Comparison of ENCODE assay signal across 19 cellular contexts in the genomic region with DNA sequence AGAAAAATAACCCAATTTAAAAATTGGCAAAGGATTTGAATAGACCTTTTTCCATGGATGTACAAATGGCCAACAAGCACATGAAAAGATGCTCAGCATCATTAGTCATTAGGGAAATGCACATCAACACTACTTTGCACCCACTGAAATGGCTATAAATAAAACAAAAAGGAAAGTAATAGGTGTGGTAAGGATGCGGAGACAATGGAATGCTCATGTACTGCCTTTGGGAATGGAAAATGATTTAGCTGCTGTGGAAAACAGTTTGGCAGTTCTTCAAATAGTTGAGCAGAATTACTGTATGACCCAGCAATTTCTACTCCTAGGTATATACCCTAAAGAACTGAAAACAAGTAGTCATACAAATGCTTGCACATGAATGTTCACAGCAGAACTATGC. TPM values are rescaled to one million over a fixed set of nuclear protein-coding genes. Genes with fewer than 3 reads are reported as not detected.
DNase-seq lines count a peak whose midpoint lies in the region; ATAC-seq, FAIRE-seq and TF ChIP-seq lines count a peak whose summit lies in the region.
"Had no signal": no experiment of that assay in that cellular context is flagged by ENCODE, and none has a peak within 500 bp of the region (broad histone marks: within the 10 kb centered on the region; RNA-seq: fewer than 3 reads in every experiment).

No MANE protein-coding gene starts in this region.

- POLR2A ChIA-PET in endothelial cell of umbilical vein (lab: Charles Lee) = no interaction called here
- POLR2A ChIA-PET in CD8-positive, alpha-beta memory T cell (lab: Charles Lee) = no interaction called here

- peaks cover 0 to 2% of the 10 kb centered on the region in 2 donors for H3K27me3 Mint-ChIP-seq in CD8-positive, alpha-beta memory T cell

- dilution Hi-C loops in endothelial cell of umbilical vein (cut with MboI; ENCODE audit: extremely low pct_ligation_motif_present, low sequenced_read_pairs) = no loop called here

- TF ChIP-seq POLR2A in endothelial cell of umbilical vein (IDR thresholded peaks at IDR 0.05; ENCODE audit: low read depth, low read length) (no peak), esophagus muscularis mucosa (IDR thresholded peaks at IDR 0.05; ENCODE audit: low read depth) (no peak)

- H3K9me3 ChIP-seq in endothelial cell of umbilical vein (replicated peaks; ENCODE audit: control insufficient read depth, insufficient read depth, low read length) = no peaks in the 10 kb centered on the region
- H3K9me3 ChIP-seq in CD8-positive, alpha-beta memory T cell (ENCODE audit: low read length) = no peaks in the 10 kb centered on the region
- no peaks in the 10 kb centered on the region for H3K9me3 ChIP-seq in esophagus muscularis mucosa
- H3K9me3 ChIP-seq: MG63 had no signal

- no peaks in the 10 kb centered on the region for H4K20me1 ChIP-seq in endothelial cell of umbilical vein (replicated peaks; ENCODE audit: control insufficient read depth, extremely low read depth, insufficient read depth, low read length)
- H4K20me1 ChIP-seq: BLaER1 had no signal

- BruUV-seq in endothelial cell of umbilical vein (replicated peaks; lab: Mats Ljungman, UMichigan) = no TSS peak

- no peaks in the 10 kb centered on the region for H3K9me3 Mint-ChIP-seq in CD8-positive, alpha-beta memory T cell

- CTCF ChIA-PET in endothelial cell of umbilical vein (lab: Charles Lee) = interaction anchor here (1.0 kb wide), 1 partner anchor 10 kb away, joined by 4 read pairs; no protein-coding TSS in a partner anchor
- CTCF ChIA-PET in CD8-positive, alpha-beta memory T cell (lab: Charles Lee) = no interaction called here

- peak; percentile 25 for DNase-seq in AG08395 (ENCODE audit: low spot score)
- DNase-seq in EH (ENCODE audit: low read depth) = peak; percentile 64
- peak; percentile 27 for DNase-seq in M059J (ENCODE audit: low read depth)
- no peak for DNase-seq in endothelial cell of umbilical vein (ENCODE audit: low read depth, low spot score)
- no peak for DNase-seq in CD8-positive, alpha-beta memory T cell
- no peak for DNase-seq in esophagus muscularis mucosa (ENCODE audit: extremely low spot score)
- DNase-seq: ACHN, DMS153, KG1, MG63, NCI-H1092 treated with DMSO at 0.1 percent for 48 hours, NCI-H1694, NCI-H446 treated with DMSO at 0.1 percent for 48 hours, NCI-H748 treated with DMSO at 0.1 percent for 48 hours, PC-9 had no signal

- H3K36me3 ChIP-seq in endothelial cell of umbilical vein (ENCODE audit: control insufficient read depth in 2 of 2, extremely low read depth in 1 of 2, insufficient read depth in 2 of 2, low read length in 2 of 2) (peaks cover 0 to 7% of the 10 kb centered on the region in 2 experiments), esophagus muscularis mucosa (peaks cover 0 to 31% (median 17%) of the 10 kb centered on the region in 4 donors)
- H3K36me3 ChIP-seq in CD8-positive, alpha-beta memory T cell (ENCODE audit: insufficient read depth, low read length) = no peaks in the 10 kb centered on the region

- no peaks in the 10 kb centered on the region for H3K79me2 ChIP-seq in endothelial cell of umbilical vein (ENCODE audit: control insufficient read depth, insufficient read depth, low read length)

- H3K9me1 ChIP-seq in endothelial cell of umbilical vein (replicated peaks; ENCODE audit: control insufficient read depth, extremely low read depth, insufficient read depth, low read length) = no peaks in the 10 kb centered on the region

- H3K27ac Mint-ChIP-seq in CD8-positive, alpha-beta memory T cell = no peak overlapping the region

- peaks cover 0 to 10% (median 9%) of the 10 kb centered on the region in 3 donors for H3K4me1 Mint-ChIP-seq in CD8-positive, alpha-beta memory T cell

- H3K36me3 Mint-ChIP-seq in CD8-positive, alpha-beta memory T cell = peaks cover 0 to 59% (median 32%) of the 10 kb centered on the region in 3 donors

- FAIRE-seq in endothelial cell of umbilical vein (lab: Jason Lieb, UNC) = peak; percentile 47

- no peaks in the 10 kb centered on the region for H3K4me1 ChIP-seq in endothelial cell of umbilical vein (ENCODE audit: control insufficient read depth, extremely low read depth, insufficient read depth, low read length)
- H3K4me1 ChIP-seq in CD8-positive, alpha-beta memory T cell (ENCODE audit: insufficient read depth, low read length) = no peaks in the 10 kb centered on the region
- H3K4me1 ChIP-seq in esophagus muscularis mucosa = peaks cover 0 to 8% (median 0%) of the 10 kb centered on the region in 4 donors
- H3K4me1 ChIP-seq: BLaER1 had no signal

- H3K4me3 Mint-ChIP-seq in CD8-positive, alpha-beta memory T cell = no peak overlapping the region

- no peak for TF ChIP-seq CTCF in endothelial cell of umbilical vein (IDR thresholded peaks at IDR 0.05; ENCODE audit: extremely low read depth in 1 of 2, insufficient read depth in 1 of 2, low read depth in 1 of 2, low read length in 2 of 2)
- no peak for TF ChIP-seq CTCF in esophagus muscularis mucosa (IDR thresholded peaks at IDR 0.05)

- H3K27me3 ChIP-seq in endothelial cell of umbilical vein (ENCODE audit: control insufficient read depth in 2 of 2, insufficient read depth in 2 of 2, low read length in 2 of 2) = no peaks in the 10 kb centered on the region
- no peaks in the 10 kb centered on the region for H3K27me3 ChIP-seq in CD8-positive, alpha-beta memory T cell (ENCODE audit: insufficient read depth, low read length, poor library complexity, severe bottlenecking)
- H3K27me3 ChIP-seq in esophagus muscularis mucosa = no peaks in the 10 kb centered on the region
- H3K27me3 ChIP-seq: BLaER1, MG63 had no signal

- H3K4me3 ChIP-seq in endothelial cell of umbilical vein (replicated peaks in 1 of 3; ENCODE audit: insufficient read depth in 1 of 3, low read depth in 1 of 3, low read length in 3 of 3) (no peak overlapping the region), esophagus muscularis mucosa (no peak overlapping the region)
- no peak overlapping the region for H3K4me3 ChIP-seq in CD8-positive, alpha-beta memory T cell (ENCODE audit: low read length)
- H3K4me3 ChIP-seq: BLaER1, MG63, PC-9 had no signal

- H3K9ac ChIP-seq in endothelial cell of umbilical vein (replicated peaks; ENCODE audit: extremely low read depth, insufficient read depth, low read length) = no peak overlapping the region
- H3K9ac ChIP-seq: BLaER1 had no signal

- no peak overlapping the region for H2AFZ ChIP-seq in endothelial cell of umbilical vein (ENCODE audit: low read depth, low read length)
- H2AFZ ChIP-seq: PC-9 had no signal

- TF ChIP-seq EP300 in esophagus muscularis mucosa (IDR thresholded peaks at IDR 0.05) = no peak

- ATAC-seq in HG03442 (IDR thresholded peaks at IDR 0.05; ENCODE audit: unreplicated experiment) = no peak
- ATAC-seq: SK-N-SH treated with all-trans-retinoic acid at 6 μM for 48 hours had no signal

- WGBS in esophagus muscularis mucosa = 77% methylated on average over 1 of the region's 1 CpG

- intact Hi-C loops in endothelial cell of umbilical vein (cut with micrococcal nuclease) (no loop called here), esophagus muscularis mucosa (cut with DNase I) (no loop called here)

- no peak overlapping the region for H3K4me2 ChIP-seq in endothelial cell of umbilical vein (ENCODE audit: insufficient read depth, low read length)
- H3K4me2 ChIP-seq: BLaER1, PC-9 had no signal

- H3K27ac ChIP-seq in endothelial cell of umbilical vein (ENCODE audit: insufficient read depth, low read depth, low read length) = no peak overlapping the region
- H3K27ac ChIP-seq in CD8-positive, alpha-beta memory T cell (ENCODE audit: low read depth, low read length) = no peak overlapping the region
- no peak overlapping the region for H3K27ac ChIP-seq in esophagus muscularis mucosa (replicated peaks in 1 of 4)
- H3K27ac ChIP-seq: BLaER1, PC-9 had no signal

RNA-seq across cellular contexts. Expression of gene LARGE2, which starts 37.4 kb away (rescaled TPM):
- total RNA-seq in M059J (2014; rRNA removed; shearing (Covaris generic)) = 0.22 TPM in 1 of 2 replicates, not detected in the other
- total RNA-seq in endothelial cell of umbilical vein (not detected in 2 replicates), esophagus muscularis mucosa (under 1 TPM in 1 of 4 donors, not detected in 3; 0.17 TPM)
- polyA plus RNA-seq in endothelial cell of umbilical vein = 0.06 and 0.10 TPM in 2 replicates
- polyA plus RNA-seq in endothelial cell of umbilical vein (2011; cell fraction: cytosol; rRNA removed) = 0.04 TPM in 1 of 2 replicates, not detected in the other
- polyA plus RNA-seq in endothelial cell of umbilical vein (2011; cell fraction: nucleus; rRNA removed) = 0.05 TPM in 1 of 2 replicates, not detected in the other
- polyA plus RNA-seq in endothelial cell of umbilical vein (2012) = not detected in 2 replicates
- 0.12 and 0.19 TPM in 2 replicates for polyA minus RNA-seq in endothelial cell of umbilical vein
- polyA minus RNA-seq in endothelial cell of umbilical vein (2011; cell fraction: cytosol; rRNA and poly(A)+ RNA removed) = not detected
- not detected in 2 replicates for polyA minus RNA-seq in endothelial cell of umbilical vein (2011; cell fraction: nucleus; rRNA and poly(A)+ RNA removed)
- 1 to 10 TPM; 2.6 to 3.2 TPM for total RNA-seq in CD8-positive, alpha-beta memory T cell
- 14.4 TPM for polyA plus RNA-seq in CD8-positive, alpha-beta memory T cell
- total RNA-seq: Right ventricle myocardium inferior had no signal

RNA-seq across cellular contexts. Expression of gene PEX16, which starts 42.2 kb away (rescaled TPM):
- total RNA-seq in M059J (2014; rRNA removed; shearing (Covaris generic)) = 27.5 and 38.1 TPM in 2 replicates
- total RNA-seq in endothelial cell of umbilical vein (25.7 and 27.4 TPM in 2 replicates), esophagus muscularis mucosa (10 to 100 TPM; 15.4 to 32.2 (median 23.2) TPM)
- 32.2 and 36.8 TPM in 2 replicates for polyA plus RNA-seq in endothelial cell of umbilical vein
- polyA plus RNA-seq in endothelial cell of umbilical vein (2011; cell fraction: cytosol; rRNA removed) = 22.2 and 27.6 TPM in 2 replicates
- polyA plus RNA-seq in endothelial cell of umbilical vein (2011; cell fraction: nucleus; rRNA removed) = 43.7 and 47.3 TPM in 2 replicates
- 18.1 and 27.9 TPM in 2 replicates for polyA plus RNA-seq in endothelial cell of umbilical vein (2012)
- polyA minus RNA-seq in endothelial cell of umbilical vein = 14.1 and 19.1 TPM in 2 replicates
- 26.3 TPM for polyA minus RNA-seq in endothelial cell of umbilical vein (2011; cell fraction: cytosol; rRNA and poly(A)+ RNA removed)
- polyA minus RNA-seq in endothelial cell of umbilical vein (2011; cell fraction: nucleus; rRNA and poly(A)+ RNA removed) = 13.8 and 21.0 TPM in 2 replicates
- 10 to 100 TPM; 35.1 to 43.2 TPM for total RNA-seq in CD8-positive, alpha-beta memory T cell
- polyA plus RNA-seq in CD8-positive, alpha-beta memory T cell = 63.4 TPM

RNA-seq across cellular contexts. Expression of gene FREY1, which starts 52.8 kb away (rescaled TPM):
- 0.96 TPM in 1 of 2 replicates, not detected in the other for total RNA-seq in M059J (2014; rRNA removed; shearing (Covaris generic))
- total RNA-seq in endothelial cell of umbilical vein (1.1 and 1.4 TPM in 2 replicates), esophagus muscularis mucosa (1 to 10 TPM in 3 of 4 donors, under 1 TPM in 1; 0.65 to 3.7 (median 1.4) TPM)
- 0.53 and 0.84 TPM in 2 replicates for polyA plus RNA-seq in endothelial cell of umbilical vein
- 0.20 and 0.30 TPM in 2 replicates for polyA plus RNA-seq in endothelial cell of umbilical vein (2011; cell fraction: cytosol; rRNA removed)
- polyA plus RNA-seq in endothelial cell of umbilical vein (2011; cell fraction: nucleus; rRNA removed) = 2.9 and 4.5 TPM in 2 replicates
- polyA plus RNA-seq in endothelial cell of umbilical vein (2012) = 0.33 TPM in 1 of 2 replicates, not detected in the other
- polyA minus RNA-seq in endothelial cell of umbilical vein = 1.2 and 3.4 TPM in 2 replicates
- polyA minus RNA-seq in endothelial cell of umbilical vein (2011; cell fraction: cytosol; rRNA and poly(A)+ RNA removed) = not detected
- polyA minus RNA-seq in endothelial cell of umbilical vein (2011; cell fraction: nucleus; rRNA and poly(A)+ RNA removed) = 6.7 and 13.2 TPM in 2 replicates
- total RNA-seq in CD8-positive, alpha-beta memory T cell = 1 to 10 TPM; 1.1 to 2.0 TPM
- polyA plus RNA-seq in CD8-positive, alpha-beta memory T cell = 0.43 TPM
- total RNA-seq: Right ventricle myocardium inferior had no signal

Comparison
In these comparisons a context has a peak if more than half of its experiments do, and no peak if none do; other contexts are left out.
1. DNase-seq: peak in AG08395 (single experiment), EH (single experiment) and M059J (single experiment); none in endothelial cell of umbilical vein (single experiment), CD8-positive, alpha-beta memory T cell (0 of 5) and esophagus muscularis mucosa (single experiment).